ENCODE assay signal across 9 cellular contexts in the genomic region with DNA sequence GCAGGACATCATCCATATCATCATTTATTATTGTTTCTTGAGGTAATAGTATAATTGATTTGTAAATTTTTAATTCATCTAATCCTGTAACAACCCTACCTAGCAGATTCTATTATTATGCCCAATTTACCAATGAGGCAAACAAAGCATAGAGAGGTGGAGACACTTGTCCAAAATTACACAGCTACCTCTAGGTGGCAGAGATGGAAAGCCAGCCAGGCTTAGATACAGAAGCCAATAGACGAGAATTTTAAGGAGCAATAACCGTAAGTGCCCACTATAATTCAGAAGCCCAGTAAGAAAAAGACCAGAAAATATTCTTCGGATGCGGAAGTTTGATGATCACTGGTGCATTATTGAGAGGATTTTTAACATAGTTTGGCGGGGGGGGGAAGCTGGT. TPM values are rescaled to one million over a fixed set of nuclear protein-coding genes. Genes with fewer than 3 reads are reported as not detected.
A peak's percentile ranks its signal among the peaks of the same experiment; 100 is the strongest.
DNase-seq lines count a peak whose midpoint lies in the region; ATAC-seq, FAIRE-seq and TF ChIP-seq lines count a peak whose summit lies in the region.
"Had no signal": no experiment of that assay in that cellular context is flagged by ENCODE, and none has a peak within 500 bp of the region (broad histone marks: within the 10 kb centered on the region; RNA-seq: fewer than 3 reads in every experiment).

No MANE protein-coding gene starts in this region.

- H3K79me2 ChIP-seq in endothelial cell of umbilical vein (ENCODE audit: control insufficient read depth, insufficient read depth, low read length), result no peaks in the 10 kb centered on the region

- H3K9ac ChIP-seq in endothelial cell of umbilical vein (replicated peaks; ENCODE audit: extremely low read depth, insufficient read depth, low read length), result no peak overlapping the region

- H3K4me3 ChIP-seq in A673 (ENCODE audit: low read depth, low read length, poor library complexity, severe bottlenecking) (no peak overlapping the region), endothelial cell of umbilical vein (replicated peaks in 1 of 3; ENCODE audit: insufficient read depth in 1 of 3, low read depth in 1 of 3, low read length in 3 of 3) (no peak overlapping the region), prostate gland (no peak overlapping the region)

- no peaks in the 10 kb centered on the region for H3K9me1 ChIP-seq in endothelial cell of umbilical vein (replicated peaks; ENCODE audit: control insufficient read depth, extremely low read depth, insufficient read depth, low read length)

- DNase-seq in A673 (ENCODE audit: low spot score) (no peak), GM18507 (ENCODE audit: extremely low spot score, insufficient read length, low read depth) (no peak), NCI-H460 (ENCODE audit: extremely low read depth, low read depth) (peak; percentile 50), endothelial cell of umbilical vein (ENCODE audit: low read depth, low spot score) (peak; percentile 27), prostate gland (ENCODE audit: low spot score) (no peak), hypothalamus (lab: John Stamatoyannopoulos, UW) (no peak), DMS53 treated with DMSO at 0.1 percent for 48 hours (lab: John Stamatoyannopoulos, UW; ENCODE audit: unreplicated experiment) (no peak)
- DNase-seq: stimulated activated CD4-positive, alpha-beta T cell treated with anti-CD3 and anti-CD28 coated beads, Interleukin-2, amount 100 ng/mL, for 24 hours had no signal

- H3K27ac ChIP-seq in A673 (ENCODE audit: low read depth, low read length, poor library complexity, severe bottlenecking), result no peak overlapping the region
- no peak overlapping the region for H3K27ac ChIP-seq in endothelial cell of umbilical vein (ENCODE audit: insufficient read depth, low read depth, low read length)
- H3K27ac ChIP-seq in prostate gland, result no peak overlapping the region

- H3K9me3 ChIP-seq in A673 (ENCODE audit: low read depth, low read length, poor library complexity, severe bottlenecking), result no peaks in the 10 kb centered on the region
- H3K9me3 ChIP-seq in endothelial cell of umbilical vein (replicated peaks; ENCODE audit: control insufficient read depth, insufficient read depth, low read length), result no peaks in the 10 kb centered on the region
- H3K9me3 ChIP-seq in prostate gland, result no peaks in the 10 kb centered on the region

- POLR2A ChIA-PET in A673 (lab: Charles Lee; ENCODE audit: low non-redundant PET) (no interaction called here), endothelial cell of umbilical vein (lab: Charles Lee) (interaction anchor here (0.6 kb wide), 1 partner anchor 211 kb away, joined by 5 read pairs; no protein-coding TSS in a partner anchor)

- 88% methylated on average over 5 of the region's 5 CpGs for WGBS in prostate gland

- H2AFZ ChIP-seq in endothelial cell of umbilical vein (ENCODE audit: low read depth, low read length), result no peak overlapping the region

- BruUV-seq in A673 (replicated peaks; lab: Mats Ljungman, UMichigan) (no TSS peak), endothelial cell of umbilical vein (replicated peaks; lab: Mats Ljungman, UMichigan) (no TSS peak)

- H3K36me3 ChIP-seq in A673 (ENCODE audit: insufficient read depth, low read length, poor library complexity, severe bottlenecking) (no peaks in the 10 kb centered on the region), endothelial cell of umbilical vein (ENCODE audit: control insufficient read depth in 2 of 2, extremely low read depth in 1 of 2, insufficient read depth in 2 of 2, low read length in 2 of 2) (no peaks in the 10 kb centered on the region), prostate gland (no peaks in the 10 kb centered on the region)

- no peaks in the 10 kb centered on the region for H4K20me1 ChIP-seq in endothelial cell of umbilical vein (replicated peaks; ENCODE audit: control insufficient read depth, extremely low read depth, insufficient read depth, low read length)

- dilution Hi-C loops in endothelial cell of umbilical vein (cut with MboI; ENCODE audit: extremely low pct_ligation_motif_present, low sequenced_read_pairs), result no loop called here

- H3K27me3 ChIP-seq in A673 (replicated peaks; ENCODE audit: insufficient read depth, low read depth, low read length, poor library complexity), result no peaks in the 10 kb centered on the region
- no peaks in the 10 kb centered on the region for H3K27me3 ChIP-seq in endothelial cell of umbilical vein (ENCODE audit: control insufficient read depth in 2 of 2, insufficient read depth in 2 of 2, low read length in 2 of 2)
- no peaks in the 10 kb centered on the region for H3K27me3 ChIP-seq in prostate gland (replicated peaks; ENCODE audit: insufficient read depth)

- TF ChIP-seq CTCF in A673 (conservative IDR thresholded peaks at IDR 0.05; ENCODE audit: low read depth, low read length), result peak; percentile 47; the same call in 1 of the 2 replicates
- peak in 1 of 2 donors; percentile 12 for TF ChIP-seq CTCF in endothelial cell of umbilical vein (IDR thresholded peaks at IDR 0.05; ENCODE audit: extremely low read depth in 1 of 2, insufficient read depth in 1 of 2, low read depth in 1 of 2, low read length in 2 of 2)
- no peak for TF ChIP-seq CTCF in prostate gland (IDR thresholded peaks at IDR 0.05)

- ATAC-seq in GM21515 (IDR thresholded peaks at IDR 0.05; ENCODE audit: unreplicated experiment), result no peak

- peaks cover 7% of the 10 kb centered on the region for H3K4me1 ChIP-seq in A673 (ENCODE audit: insufficient read depth, low read length, poor library complexity, severe bottlenecking)
- no peaks in the 10 kb centered on the region for H3K4me1 ChIP-seq in endothelial cell of umbilical vein (ENCODE audit: control insufficient read depth, extremely low read depth, insufficient read depth, low read length)
- H3K4me1 ChIP-seq in prostate gland (replicated peaks), result no peaks in the 10 kb centered on the region

- intact Hi-C loops in A673 (cut with micrococcal nuclease; ENCODE audit: unreplicated experiment), result loop anchor here (5.0 kb wide), 1 partner anchor 97 kb away; no protein-coding TSS in a partner anchor
- intact Hi-C loops in endothelial cell of umbilical vein (cut with micrococcal nuclease), result loop anchor here (1.0 to 5.0 kb wide), 2 partner anchors 99 to 128 kb away; no protein-coding TSS in a partner anchor
- intact Hi-C loops in prostate gland (cut with DNase I), result no loop called here

- FAIRE-seq in GM18507 (lab: Jason Lieb, UNC) (peak; percentile 5), endothelial cell of umbilical vein (lab: Jason Lieb, UNC) (no peak)

- TF ChIP-seq POLR2A in endothelial cell of umbilical vein (IDR thresholded peaks at IDR 0.05; ENCODE audit: low read depth, low read length) (no peak), prostate gland (IDR thresholded peaks at IDR 0.05) (no peak)

- H3K4me2 ChIP-seq in endothelial cell of umbilical vein (ENCODE audit: insufficient read depth, low read length), result no peak overlapping the region

- CTCF ChIA-PET in A673 (lab: Charles Lee), result interaction anchor here (0.6 kb wide), 1 partner anchor 186 kb away, joined by 3 read pairs; no protein-coding TSS in a partner anchor
- CTCF ChIA-PET in endothelial cell of umbilical vein (lab: Charles Lee), result interaction anchor here (0.8 to 2.4 kb wide), 18 partner anchors 8 to 221 kb away, joined by 3 to 16 read pairs (median 5); no protein-coding TSS in a partner anchor

TF ChIP-seq in endothelial cell of umbilical vein, 7 proteins besides CTCF, POLR2A, EP300 and RAD21:
- no peak for TF ChIP-seq GATA2 (IDR thresholded peaks at IDR 0.05; ENCODE audit: insufficient read depth, insufficient read length, low read depth, low read length)
- no peak for TF ChIP-seq POLR2AphosphoS5 (IDR thresholded peaks at IDR 0.05; ENCODE audit: insufficient read depth, low read depth, low read length)
- TF ChIP-seq EZH2 (IDR thresholded peaks at IDR 0.05; ENCODE audit: borderline replicate concordance, low read depth, low read length, severe bottlenecking), result no peak
- no peak for TF ChIP-seq MYC (IDR thresholded peaks at IDR 0.05; ENCODE audit: low read depth, low read length)
- TF ChIP-seq FOS (IDR thresholded peaks at IDR 0.05; ENCODE audit: borderline replicate concordance, insufficient read depth, low read length), result no peak
- TF ChIP-seq, protein P1, sequence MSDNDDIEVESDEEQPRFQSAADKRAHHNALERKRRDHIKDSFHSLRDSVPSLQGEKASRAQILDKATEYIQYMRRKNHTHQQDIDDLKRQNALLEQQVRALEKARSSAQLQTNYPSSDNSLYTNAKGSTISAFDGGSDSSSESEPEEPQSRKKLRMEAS (IDR thresholded peaks at IDR 0.05; ENCODE audit: insufficient read depth, insufficient read length), result no peak

RNA-seq across cellular contexts. Expression of a gene that starts 54.0 kb away (rescaled TPM):
- total RNA-seq in A673 (2021) (13.5 and 16.3 TPM in 2 replicates), endothelial cell of umbilical vein (5.4 and 8.5 TPM in 2 replicates), prostate gland (10 to 100 TPM; 46.0 to 47.8 TPM)
- 46.6 and 65.7 TPM in 2 replicates for total RNA-seq in NCI-H460 (2014; rRNA removed; shearing (Covaris generic))
- 47.1 and 56.0 TPM in 2 replicates for polyA plus RNA-seq in NCI-H460 (2014; cell fraction: nucleus; rRNA removed)
- polyA plus RNA-seq in endothelial cell of umbilical vein, result 0.67 and 0.88 TPM in 2 replicates
- polyA plus RNA-seq in endothelial cell of umbilical vein (2011; cell fraction: cytosol; rRNA removed), result 2.3 TPM in 2 replicates
- 4.2 and 5.1 TPM in 2 replicates for polyA plus RNA-seq in endothelial cell of umbilical vein (2011; cell fraction: nucleus; rRNA removed)
- polyA plus RNA-seq in endothelial cell of umbilical vein (2012), result 4.6 and 5.7 TPM in 2 replicates
- 6.1 and 11.5 TPM in 2 replicates for polyA minus RNA-seq in endothelial cell of umbilical vein
- 5.5 TPM for polyA minus RNA-seq in endothelial cell of umbilical vein (2011; cell fraction: cytosol; rRNA and poly(A)+ RNA removed)
- 11.9 and 19.9 TPM in 2 replicates for polyA minus RNA-seq in endothelial cell of umbilical vein (2011; cell fraction: nucleus; rRNA and poly(A)+ RNA removed)

Comparison
In these comparisons a context has a peak if more than half of its experiments do, and no peak if none do; other contexts are left out.
1. DNase-seq: peak in NCI-H460 (single experiment) and endothelial cell of umbilical vein (single experiment); none in A673 (single experiment), GM18507 (single experiment), prostate gland (single experiment), hypothalamus (0 of 51) and DMS53 treated with DMSO at 0.1 percent for 48 hours (single experiment).